In genomic region chr1:34865573-34865972, GRCh38 we compare ENCODE assay signal across 8 cellular contexts. TPM values are rescaled to one million over a fixed set of nuclear protein-coding genes. Genes with fewer than 3 reads are reported as not detected.
A peak's percentile ranks its signal among the peaks of the same experiment; 100 is the strongest.
DNase-seq lines count a peak whose midpoint lies in the region; ATAC-seq, FAIRE-seq and TF ChIP-seq lines count a peak whose summit lies in the region.

No MANE protein-coding gene starts in this region.

- H3K27me3 Mint-ChIP-seq in T-helper 17 cell: peaks cover 1% of the 10 kb centered on the region

- H3K9me3 ChIP-seq in T-helper 17 cell (ENCODE audit: control insufficient read depth, low read length, poor library complexity, severe bottlenecking) (no peaks in the 10 kb centered on the region), gastroesophageal sphincter (no peaks in the 10 kb centered on the region), sigmoid colon (no peaks in the 10 kb centered on the region)

- no peak for ATAC-seq in T-helper 17 cell
- ATAC-seq in gastroesophageal sphincter: no peak

- no peak for TF ChIP-seq EP300 in gastroesophageal sphincter (IDR thresholded peaks at IDR 0.05)
- no peak for TF ChIP-seq EP300 in sigmoid colon (IDR thresholded peaks at IDR 0.05)

- H3K4me3 ChIP-seq in gastroesophageal sphincter: peak overlapping the region; percentile 56 to 80
- H3K4me3 ChIP-seq in sigmoid colon: peak overlapping the region; percentile 67 to 81 (median 78)

- H3K4me1 ChIP-seq in gastroesophageal sphincter (peaks cover 0 to 19% (median 12%) of the 10 kb centered on the region in 3 donors), sigmoid colon (peaks cover 0 to 19% (median 12%) of the 10 kb centered on the region in 4 donors)

- TF ChIP-seq POLR2A in GM12891 (IDR thresholded peaks at IDR 0.05; ENCODE audit: low read depth, low read length): no peak
- TF ChIP-seq POLR2A in gastroesophageal sphincter (IDR thresholded peaks at IDR 0.05): no peak
- no peak for TF ChIP-seq POLR2A in sigmoid colon (IDR thresholded peaks at IDR 0.05)

- no peaks in the 10 kb centered on the region for H3K36me3 Mint-ChIP-seq in T-helper 17 cell (ENCODE audit: low read depth)

- intact Hi-C loops in sigmoid colon (cut with DNase I): loop anchor here (5.0 kb wide), 2 partner anchors 78 to 117 kb away; no protein-coding TSS in a partner anchor

- FAIRE-seq in GM12891 (lab: Jason Lieb, UNC) (no peak), urothelium cell line (lab: Jason Lieb, UNC) (no peak)

- no peaks in the 10 kb centered on the region for H3K27me3 ChIP-seq in gastroesophageal sphincter
- H3K27me3 ChIP-seq in sigmoid colon: no peaks in the 10 kb centered on the region

- DNase-seq in GM12891 (ENCODE audit: insufficient read length, low spot score): peak; percentile 27
- no peak for DNase-seq in T-helper 17 cell
- no peak for DNase-seq in sigmoid colon
- no peak for DNase-seq in SW 1271 (lab: John Stamatoyannopoulos, UW)
- no peak for DNase-seq in urothelium cell line (ENCODE audit: low spot score)
- DNase-seq in midbrain (lab: John Stamatoyannopoulos, UW): no peak
- DNase-seq in iPS-NIHi11 (ENCODE audit: low spot score): no peak

- H3K4me1 Mint-ChIP-seq in T-helper 17 cell: peaks cover 21% of the 10 kb centered on the region

- peak overlapping the region; percentile 81 for H3K4me3 Mint-ChIP-seq in T-helper 17 cell

- no peak for TF ChIP-seq CTCF in gastroesophageal sphincter (IDR thresholded peaks at IDR 0.05)
- no peak for TF ChIP-seq CTCF in sigmoid colon (IDR thresholded peaks at IDR 0.05)

- H3K27ac ChIP-seq in gastroesophageal sphincter (peak overlapping the region in 3 of 4 donors; percentile 85 to 89 (median 88)), sigmoid colon (peak overlapping the region; percentile 78 to 86 (median 83))

- H3K27ac Mint-ChIP-seq in T-helper 17 cell: no peak overlapping the region

- WGBS in gastroesophageal sphincter (ENCODE audit: low coverage in 1 of 2), 2 donors: no CpG with 5 or more reads among the region's 25 CpGs
- 11 to 16% methylated on average over 25 of the region's 25 CpGs for WGBS in sigmoid colon, 2 donors

- no peaks in the 10 kb centered on the region for H3K36me3 ChIP-seq in gastroesophageal sphincter
- no peaks in the 10 kb centered on the region for H3K36me3 ChIP-seq in sigmoid colon

TF ChIP-seq in GM12891, 5 proteins besides CTCF, POLR2A, EP300 and RAD21:
- TF ChIP-seq POU2F2 (IDR thresholded peaks at IDR 0.05; ENCODE audit: low read depth, low read length) (no peak), PAX5 (IDR thresholded peaks at IDR 0.05; ENCODE audit: insufficient read depth, low read length, severe bottlenecking) (no peak), POLR2AphosphoS5 (IDR thresholded peaks at IDR 0.05; ENCODE audit: low read depth, low read length) (no peak), TAF1 (IDR thresholded peaks at IDR 0.05; ENCODE audit: low read depth, low read length) (no peak), SPI1 (IDR thresholded peaks at IDR 0.05; ENCODE audit: low read depth, low read length) (no peak)

RNA-seq across cellular contexts. Expression of gene SMIM12, which starts 6.0 kb away (rescaled TPM):
- polyA plus RNA-seq in GM12891 (2012; ENCODE audit: low read depth, missing spikeins): 24.6 TPM
- total RNA-seq in T-helper 17 cell (10 to 100 TPM; 29.6 to 39.2 TPM), gastroesophageal sphincter (10 to 100 TPM; 34.2 to 52.0 (median 37.8) TPM), sigmoid colon (10 to 100 TPM; 18.0 to 25.3 (median 23.7) TPM)
- 10 to 100 TPM; 43.2 to 63.1 (median 45.1) TPM for polyA plus RNA-seq in sigmoid colon
